ENCODE assay signal across 15 cellular contexts in genomic region chr19:50693064-50693975, GRCh38.
DNase-seq lines count a peak whose midpoint lies in the region; TF ChIP-seq lines count a peak whose summit lies in the region.
"Had no signal": no experiment of that assay in that cellular context is flagged by ENCODE, and none has a peak within 500 bp of the region (broad histone marks: within the 10 kb centered on the region; RNA-seq: fewer than 3 reads in every experiment).

No MANE protein-coding gene starts in this region.

- no peaks in the 10 kb centered on the region for H3K27me3 ChIP-seq in WERI-Rb-1 (ENCODE audit: insufficient read depth, low read depth, severe bottlenecking)
- H3K27me3 ChIP-seq in tibial artery: peaks cover 0 to 68% of the 10 kb centered on the region in 2 donors

- H3K36me3 ChIP-seq in WERI-Rb-1 (no peaks in the 10 kb centered on the region; the same call in 1 of the 2 replicates), tibial artery (no peaks in the 10 kb centered on the region)

- DNase-seq in NCI-H1417 (lab: John Stamatoyannopoulos, UW): peak in 2 of 3 experiments; percentile 24
- no peak for DNase-seq in NCI-H1417 treated with DMSO at 0.1 percent for 48 hours (lab: John Stamatoyannopoulos, UW)
- DNase-seq in WERI-Rb-1: no peak
- peak; percentile 28 for DNase-seq in retina
- no peak for DNase-seq in tibial artery
- DNase-seq in NCI-H526 treated with DMSO at 0.1 percent for 48 hours (lab: John Stamatoyannopoulos, UW): no peak
- no peak for DNase-seq in hepatic stellate cell (ENCODE audit: low spot score)
- DNase-seq: CD4-positive, alpha-beta T cell; DMS53; NCI-H1092; NCI-H187 treated with DMSO at 0.1 percent for 48 hours; NCI-H69; PC-9 had no signal

- H3K4me1 ChIP-seq in tibial artery: peaks cover 0 to 7% (median 0%) of the 10 kb centered on the region in 4 donors

- intact Hi-C loops in tibial artery (cut with DNase I; ENCODE audit: low total_unique reads): no loop called here

- H3K27ac ChIP-seq in WERI-Rb-1 (peak overlapping the region; percentile 14; the same call in 1 of the 2 replicates), tibial artery (no peak overlapping the region)
- H3K27ac ChIP-seq: 22Rv1, PC-9 had no signal

- no peak for TF ChIP-seq CTCF in WERI-Rb-1 (IDR thresholded peaks at IDR 0.05; ENCODE audit: low read depth, low read length)
- TF ChIP-seq CTCF in tibial artery (IDR thresholded peaks at IDR 0.05): no peak

- no peaks in the 10 kb centered on the region for H3K9me3 ChIP-seq in WERI-Rb-1 (ENCODE audit: severe bottlenecking)
- H3K9me3 ChIP-seq in tibial artery: no peaks in the 10 kb centered on the region

- H3K4me3 ChIP-seq in WERI-Rb-1 (ENCODE audit: low read depth, low read length) (peak overlapping the region; percentile 71), iPS-11a (ENCODE audit: low read depth, low read length) (peak overlapping the region; percentile 8), tibial artery (no peak overlapping the region)
- H3K4me3 ChIP-seq: PC-9 had no signal

Comparison
In these comparisons a context has a peak if more than half of its experiments do, and no peak if none do; other contexts are left out.
1. DNase-seq: peak in NCI-H1417 (2 of 3) and retina (single experiment); none in NCI-H1417 treated with DMSO at 0.1 percent for 48 hours (single experiment), WERI-Rb-1 (single experiment), tibial artery (0 of 2), NCI-H526 treated with DMSO at 0.1 percent for 48 hours (single experiment) and hepatic stellate cell (single experiment).
2. H3K4me3 ChIP-seq: peak in WERI-Rb-1 (single experiment) and iPS-11a (single experiment); none in tibial artery (0 of 2).